ENCODE assay signal across 8 cellular contexts in genomic region chrX:155027509-155028066, GRCh38. TPM values are rescaled to one million over a fixed set of nuclear protein-coding genes. Genes with fewer than 3 reads are reported as not detected.
DNase-seq lines count a peak whose midpoint lies in the region; ATAC-seq, FAIRE-seq and TF ChIP-seq lines count a peak whose summit lies in the region.

No MANE protein-coding gene starts in this region.

- CTCF ChIA-PET in OCI-LY7 (lab: Charles Lee; ENCODE audit: unreplicated experiment): no interaction called here

- peak overlapping the region; percentile 76 for H3K4me3 ChIP-seq in AG10803 (ENCODE audit: low read length)
- peak overlapping the region; percentile 93 for H3K4me3 ChIP-seq in OCI-LY7 (ENCODE audit: low read depth, low read length, poor library complexity, severe bottlenecking)

- no peaks in the 10 kb centered on the region for H3K27me3 Mint-ChIP-seq in central memory CD8-positive, alpha-beta T cell

- H3K27ac ChIP-seq in OCI-LY7 (ENCODE audit: low read depth, low read length, poor library complexity, severe bottlenecking): peak overlapping the region; percentile 95

- FAIRE-seq in GM18507 (lab: Jason Lieb, UNC): peak; percentile 53

- H3K4me1 Mint-ChIP-seq in central memory CD8-positive, alpha-beta T cell: peaks cover 8% of the 10 kb centered on the region

- H3K9me3 ChIP-seq in OCI-LY7 (ENCODE audit: low read length): no peaks in the 10 kb centered on the region

- peaks cover 9% of the 10 kb centered on the region for H3K4me1 ChIP-seq in OCI-LY7 (ENCODE audit: insufficient read depth, low read length, poor library complexity, severe bottlenecking)

- H3K36me3 Mint-ChIP-seq in central memory CD8-positive, alpha-beta T cell (ENCODE audit: insufficient read depth): peaks cover 12% of the 10 kb centered on the region

- intact Hi-C loops in OCI-LY7 (cut with micrococcal nuclease; ENCODE audit: unreplicated experiment): loop anchor here (1.0 to 5.0 kb wide), 4 partner anchors 44 to 265 kb away; partner anchors contain the start of genes BRCC3, CMC4, DKC1 and MTCP1

- H3K9me2 ChIP-seq in OCI-LY7 (ENCODE audit: insufficient read depth, low read length): no peaks in the 10 kb centered on the region

- H3K36me3 ChIP-seq in OCI-LY7 (ENCODE audit: insufficient read depth, low read length): no peaks in the 10 kb centered on the region

- BruUV-seq in OCI-LY7 (replicated peaks; lab: Mats Ljungman, UMichigan): TSS peak; percentile 86

- H3K4me2 ChIP-seq in OCI-LY7 (ENCODE audit: low read length): peak overlapping the region; percentile 80

- POLR2A ChIA-PET in OCI-LY7 (lab: Charles Lee): interaction anchor here (1.0 kb wide), 1 partner anchor 43 kb away, joined by 4 read pairs; the partner anchor contains the start of genes CMC4 and MTCP1

- peak; percentile 76 for DNase-seq in AG10803 (ENCODE audit: low read depth)
- DNase-seq in GM18507 (ENCODE audit: extremely low spot score, insufficient read length, low read depth): no peak
- DNase-seq in OCI-LY7 (ENCODE audit: low spot score): peak; percentile 33
- DNase-seq in central memory CD8-positive, alpha-beta T cell (ENCODE audit: low spot score in 2 of 2): no peak
- peak; percentile 42 for DNase-seq in left kidney (ENCODE audit: low read depth, low spot score)
- peak; percentile 75 for DNase-seq in stromal cell of bone marrow (ENCODE audit: low read depth)

- H3K79me2 ChIP-seq in OCI-LY7 (ENCODE audit: insufficient read depth, low read depth, low read length): peaks cover 42% of the 10 kb centered on the region

- no peaks in the 10 kb centered on the region for H3K9me3 Mint-ChIP-seq in central memory CD8-positive, alpha-beta T cell

- peak overlapping the region; percentile 91 for H3K27ac Mint-ChIP-seq in central memory CD8-positive, alpha-beta T cell (ENCODE audit: low read depth)

- peak overlapping the region; percentile 83 for H3K4me3 Mint-ChIP-seq in central memory CD8-positive, alpha-beta T cell

- H4K20me1 ChIP-seq in OCI-LY7 (ENCODE audit: insufficient read depth, low read length): no peaks in the 10 kb centered on the region

- ATAC-seq in central memory CD8-positive, alpha-beta T cell (replicated peaks; ENCODE audit: extremely low read depth, poor library complexity, severe bottlenecking): peak; percentile 19
- no peak for ATAC-seq in GM18907 (IDR thresholded peaks at IDR 0.05; ENCODE audit: unreplicated experiment)
- ATAC-seq in GM19452 (IDR thresholded peaks at IDR 0.05; ENCODE audit: unreplicated experiment): no peak

- H2AFZ ChIP-seq in OCI-LY7 (ENCODE audit: low read length): peak overlapping the region; percentile 72; the same call in 1 of the 2 replicates

- TF ChIP-seq CTCF in AG10803 (conservative IDR thresholded peaks at IDR 0.05; ENCODE audit: low read length) (no peak), OCI-LY7 (conservative IDR thresholded peaks at IDR 0.05; ENCODE audit: low read length) (no peak)

RNA-seq across cellular contexts. Expression of gene FUNDC2, which starts 0.9 kb away (rescaled TPM):
- total RNA-seq in OCI-LY7 (2014; rRNA removed; shearing (Covaris generic)): 37.2 and 57.5 TPM in 2 replicates
- total RNA-seq in OCI-LY7 (2022): 45.3 and 50.0 TPM in 2 replicates

RNA-seq across cellular contexts. Expression of gene F8, which starts 5.1 kb away (rescaled TPM):
- total RNA-seq in OCI-LY7 (2014; rRNA removed; shearing (Covaris generic)): 0.47 and 0.95 TPM in 2 replicates
- 1.7 and 2.1 TPM in 2 replicates for total RNA-seq in OCI-LY7 (2022)

RNA-seq across cellular contexts. Expression of gene CMC4, which starts 43.3 kb away (rescaled TPM):
- 23.9 and 30.6 TPM in 2 replicates for total RNA-seq in OCI-LY7 (2014; rRNA removed; shearing (Covaris generic))
- total RNA-seq in OCI-LY7 (2022): 12.2 and 14.3 TPM in 2 replicates

RNA-seq across cellular contexts. Expression of gene MTCP1, which starts 43.3 kb away (rescaled TPM):
- total RNA-seq in OCI-LY7 (2014; rRNA removed; shearing (Covaris generic)): 13.4 and 16.9 TPM in 2 replicates
- total RNA-seq in OCI-LY7 (2022): 37.3 and 39.6 TPM in 2 replicates

RNA-seq across cellular contexts. Expression of gene BRCC3, which starts 43.7 kb away (rescaled TPM):
- 11.9 and 12.1 TPM in 2 replicates for total RNA-seq in OCI-LY7 (2014; rRNA removed; shearing (Covaris generic))
- 23.5 and 25.8 TPM in 2 replicates for total RNA-seq in OCI-LY7 (2022)

Comparison
In these comparisons a context has a peak if more than half of its experiments do, and no peak if none do; other contexts are left out.
1. DNase-seq: peak in AG10803 (single experiment), OCI-LY7 (single experiment), left kidney (single experiment) and stromal cell of bone marrow (single experiment); none in GM18507 (single experiment) and central memory CD8-positive, alpha-beta T cell (0 of 2).